In genomic region chr2:63488118-63488713, GRCh38 we compare ENCODE assay signal across 8 cellular contexts.
DNase-seq lines count a peak whose midpoint lies in the region; ATAC-seq and TF ChIP-seq lines count a peak whose summit lies in the region.

No MANE protein-coding gene starts in this region.

- no peak overlapping the region for H4K8ac ChIP-seq in mesenchymal stem cell (ENCODE audit: low read length)

- no peak overlapping the region for H2AFZ ChIP-seq in mesenchymal stem cell (ENCODE audit: low read depth, low read length)

- H3K36me3 Mint-ChIP-seq in activated naive CD4-positive, alpha-beta T cell treated with anti-CD3 and anti-CD28 coated beads, Interleukin-2, amount 10 ng/mL, durations not matched to agents 7 days and 5 days: no peaks in the 10 kb centered on the region
- no peaks in the 10 kb centered on the region for H3K36me3 Mint-ChIP-seq in activated naive CD4-positive, alpha-beta T cell treated with anti-CD3 and anti-CD28 coated beads, Interleukin-2, amount 50 U/mL, for 72 hours

- H3K4me1 Mint-ChIP-seq in activated naive CD4-positive, alpha-beta T cell treated with anti-CD3 and anti-CD28 coated beads, Interleukin-2, amount 10 ng/mL, durations not matched to agents 7 days and 5 days: no peaks in the 10 kb centered on the region

- H2BK5ac ChIP-seq in mesenchymal stem cell (ENCODE audit: low read depth, low read length, poor library complexity, severe bottlenecking): no peak overlapping the region

- H3K27me3 Mint-ChIP-seq in activated naive CD4-positive, alpha-beta T cell treated with anti-CD3 and anti-CD28 coated beads, Interleukin-2, amount 10 ng/mL, durations not matched to agents 7 days and 5 days: no peaks in the 10 kb centered on the region

- no peak overlapping the region for H3K27ac Mint-ChIP-seq in activated naive CD4-positive, alpha-beta T cell treated with anti-CD3 and anti-CD28 coated beads, Interleukin-2, amount 10 ng/mL, durations not matched to agents 7 days and 5 days
- no peak overlapping the region for H3K27ac Mint-ChIP-seq in activated naive CD4-positive, alpha-beta T cell treated with anti-CD3 and anti-CD28 coated beads, Interleukin-2, amount 50 U/mL, for 72 hours

- no peak overlapping the region for H3K18ac ChIP-seq in mesenchymal stem cell (ENCODE audit: low read depth in 1 of 2, low read length in 2 of 2)

- no peaks in the 10 kb centered on the region for H3K27me3 ChIP-seq in body of pancreas
- H3K27me3 ChIP-seq in mesenchymal stem cell (ENCODE audit: control insufficient read depth in 1 of 2, insufficient read depth in 1 of 2, low read length in 2 of 2): no peaks in the 10 kb centered on the region

- H3K4me3 Mint-ChIP-seq in activated naive CD4-positive, alpha-beta T cell treated with anti-CD3 and anti-CD28 coated beads, Interleukin-2, amount 10 ng/mL, durations not matched to agents 7 days and 5 days: no peak overlapping the region

- no peak overlapping the region for H3K14ac ChIP-seq in mesenchymal stem cell (ENCODE audit: low read length in 2 of 2)

- H3K36me3 ChIP-seq in body of pancreas (replicated peaks in 1 of 2; ENCODE audit: insufficient read depth in 1 of 2, low read depth in 2 of 2) (no peaks in the 10 kb centered on the region), mesenchymal stem cell (ENCODE audit: control insufficient read depth in 1 of 2, insufficient read depth in 2 of 2, low read depth in 1 of 2, low read length in 2 of 2) (peaks cover 0 to 3% of the 10 kb centered on the region in 2 experiments)

- DNase-seq in activated naive CD4-positive, alpha-beta T cell treated with anti-CD3 and anti-CD28 coated beads, Interleukin-2, amount 10 ng/mL, durations not matched to agents 7 days and 5 days: peak; percentile 27
- DNase-seq in activated naive CD4-positive, alpha-beta T cell treated with anti-CD3 and anti-CD28 coated beads, Interleukin-2, amount 50 U/mL, for 72 hours (ENCODE audit: low spot score in 2 of 2): no peak
- DNase-seq in M059J (ENCODE audit: low read depth) (peak; percentile 32), body of pancreas (peak; percentile 26 to 53 (median 31)), mesenchymal stem cell (peak; percentile 39)
- DNase-seq in stimulated activated naive CD4-positive, alpha-beta T cell (lab: John Stamatoyannopoulos, UW): no peak

- H3K4me3 ChIP-seq in body of pancreas: no peak overlapping the region
- no peak overlapping the region for H3K4me3 ChIP-seq in mesenchymal stem cell (ENCODE audit: insufficient read depth in 1 of 2, low read depth in 1 of 2, low read length in 2 of 2)

- peak; percentile 8 to 64 (median 52) for TF ChIP-seq CTCF in body of pancreas (IDR thresholded peaks at IDR 0.05)

- H3K23ac ChIP-seq in mesenchymal stem cell (ENCODE audit: low read length in 2 of 2): no peak overlapping the region

- H4K91ac ChIP-seq in mesenchymal stem cell (ENCODE audit: low read length): no peak overlapping the region

- no peak overlapping the region for H2BK15ac ChIP-seq in mesenchymal stem cell (ENCODE audit: low read depth, poor library complexity, severe bottlenecking)

- intact Hi-C loops in body of pancreas (cut with DNase I): no loop called here

- H2BK12ac ChIP-seq in mesenchymal stem cell (ENCODE audit: low read length in 2 of 2): no peak overlapping the region

- 55 to 60% methylated on average over 2 of the region's 2 CpGs for WGBS in body of pancreas, 2 donors
- WGBS in mesenchymal stem cell: 100% methylated on average over 1 of the region's 2 CpGs

- H3K9ac ChIP-seq in mesenchymal stem cell (ENCODE audit: low read length): no peak overlapping the region

- no peak for ATAC-seq in activated naive CD4-positive, alpha-beta T cell treated with anti-CD3 and anti-CD28 coated beads, Interleukin-2, amount 50 U/mL, for 72 hours
- no peak for ATAC-seq in body of pancreas
- no peak for ATAC-seq in HG02870 (IDR thresholded peaks at IDR 0.05; ENCODE audit: unreplicated experiment)
- ATAC-seq in GM21526 (IDR thresholded peaks at IDR 0.05; ENCODE audit: low FRiP score, unreplicated experiment): no peak

- H3K27ac ChIP-seq in body of pancreas: no peak overlapping the region
- H3K27ac ChIP-seq in mesenchymal stem cell (ENCODE audit: low read length, poor library complexity, severe bottlenecking): no peak overlapping the region

- no peaks in the 10 kb centered on the region for H3K4me1 ChIP-seq in body of pancreas
- H3K4me1 ChIP-seq in mesenchymal stem cell (ENCODE audit: control insufficient read depth, insufficient read depth, low read depth, low read length): no peaks in the 10 kb centered on the region

- H3K9me3 Mint-ChIP-seq in activated naive CD4-positive, alpha-beta T cell treated with anti-CD3 and anti-CD28 coated beads, Interleukin-2, amount 10 ng/mL, durations not matched to agents 7 days and 5 days: no peaks in the 10 kb centered on the region
- H3K9me3 Mint-ChIP-seq in activated naive CD4-positive, alpha-beta T cell treated with anti-CD3 and anti-CD28 coated beads, Interleukin-2, amount 50 U/mL, for 72 hours: no peaks in the 10 kb centered on the region

- CTCF ChIA-PET in activated naive CD4-positive, alpha-beta T cell treated with anti-CD3 and anti-CD28 coated beads, Interleukin-2, amount 10 ng/mL, durations not matched to agents 7 days and 5 days (lab: Charles Lee): interaction anchor here (0.8 to 2.1 kb wide), 2 partner anchors 701 to 833 kb away, joined by 3 to 6 read pairs; no protein-coding TSS in a partner anchor

- H2BK120ac ChIP-seq in mesenchymal stem cell (ENCODE audit: low read depth, low read length): no peak overlapping the region

- no peak for TF ChIP-seq POLR2A in body of pancreas (IDR thresholded peaks at IDR 0.05)

- H3K79me1 ChIP-seq in mesenchymal stem cell (replicated peaks; ENCODE audit: low read length, poor library complexity, severe bottlenecking): no peaks in the 10 kb centered on the region

- H3K9me3 ChIP-seq in body of pancreas (no peaks in the 10 kb centered on the region), mesenchymal stem cell (ENCODE audit: control insufficient read depth, low read length) (no peaks in the 10 kb centered on the region)

- no peak overlapping the region for H3K4ac ChIP-seq in mesenchymal stem cell (ENCODE audit: low read depth in 1 of 2, low read length in 2 of 2)

- H3K4me2 ChIP-seq in mesenchymal stem cell (ENCODE audit: low read length, poor library complexity, severe bottlenecking): no peak overlapping the region

- H2AK5ac ChIP-seq in mesenchymal stem cell (ENCODE audit: low read length, severe bottlenecking): no peak overlapping the region

Comparison
In these comparisons a context has a peak if more than half of its experiments do, and no peak if none do; other contexts are left out.
1. DNase-seq: peak in activated naive CD4-positive, alpha-beta T cell treated with anti-CD3 and anti-CD28 coated beads, Interleukin-2, amount 10 ng/mL, durations not matched to agents 7 days and 5 days (single experiment), M059J (single experiment), body of pancreas (4 of 4) and mesenchymal stem cell (single experiment); none in activated naive CD4-positive, alpha-beta T cell treated with anti-CD3 and anti-CD28 coated beads, Interleukin-2, amount 50 U/mL, for 72 hours (0 of 2) and stimulated activated naive CD4-positive, alpha-beta T cell (0 of 6).